ENCODE assay signal across 8 cellular contexts in genomic region chr10:86376852-86377796, GRCh38. TPM values are rescaled to one million over a fixed set of nuclear protein-coding genes. Genes with fewer than 3 reads are reported as not detected.
DNase-seq lines count a peak whose midpoint lies in the region; ATAC-seq and TF ChIP-seq lines count a peak whose summit lies in the region.

No MANE protein-coding gene starts in this region.

- no peak overlapping the region for H2AFZ ChIP-seq in DND-41 (ENCODE audit: low read depth, low read length)

- ATAC-seq in DND-41 (ENCODE audit: insufficient read depth, low read depth) (peak; percentile 97), GM21381 (IDR thresholded peaks at IDR 0.05; ENCODE audit: unreplicated experiment) (peak; percentile 92), aorta (ENCODE audit: low FRiP score) (peak; percentile 93)

- H3K36me3 ChIP-seq in DND-41 (ENCODE audit: insufficient read depth, low read length) (no peaks in the 10 kb centered on the region), SJSA1 (no peaks in the 10 kb centered on the region), aorta (ENCODE audit: control insufficient read depth in 1 of 2, insufficient read depth in 2 of 2, low read length in 1 of 2) (no peaks in the 10 kb centered on the region)

- H3K27ac Mint-ChIP-seq in progenitor cell of endocrine pancreas: no peak overlapping the region

- H4K20me1 ChIP-seq in DND-41 (ENCODE audit: insufficient read depth, low read length): no peaks in the 10 kb centered on the region; the same call in 1 of the 2 replicates

- peak overlapping the region; percentile 21 for H3K4me2 ChIP-seq in DND-41 (ENCODE audit: insufficient read depth, low read length)

- H3K9me3 ChIP-seq in DND-41 (ENCODE audit: insufficient read depth, low read length, severe bottlenecking) (no peaks in the 10 kb centered on the region), SJSA1 (replicated peaks) (no peaks in the 10 kb centered on the region), aorta (ENCODE audit: control insufficient read depth, low read length) (no peaks in the 10 kb centered on the region)

- no peaks in the 10 kb centered on the region for H3K36me3 Mint-ChIP-seq in progenitor cell of endocrine pancreas (ENCODE audit: insufficient read depth)

- H3K9me3 Mint-ChIP-seq in progenitor cell of endocrine pancreas (ENCODE audit: low read depth): no peaks in the 10 kb centered on the region

- 14 to 16% methylated on average over 68 of the region's 68 CpGs for WGBS in aorta, 2 donors

- no peaks in the 10 kb centered on the region for H3K4me1 Mint-ChIP-seq in progenitor cell of endocrine pancreas (ENCODE audit: low read depth)

- intact Hi-C loops in head of caudate nucleus (cut with DNase I): loop anchor here (10.0 kb wide), 1 partner anchor 382 kb away; no protein-coding TSS in a partner anchor
- intact Hi-C loops in aorta (cut with DNase I): loop anchor here (2.0 to 10.0 kb wide), 4 partner anchors 830 to 1836 kb away; no protein-coding TSS in a partner anchor

- DNase-seq in DND-41: peak; percentile 73
- DNase-seq in HK-2 (ENCODE audit: unreplicated experiment): peak; percentile 94
- peak; percentile 64 to 67 for DNase-seq in SJSA1 (ENCODE audit: low read depth in 1 of 2, low spot score in 2 of 2)
- DNase-seq in activated naive CD4-positive, alpha-beta T cell (lab: John Stamatoyannopoulos, UW): peak; percentile 77 to 85 (median 80)
- DNase-seq in head of caudate nucleus: peak in 41 of 42 donors; percentile 63 to 93 (median 83)
- DNase-seq in progenitor cell of endocrine pancreas (ENCODE audit: low spot score, unreplicated experiment): peak; percentile 92
- peak; percentile 76 to 95 for DNase-seq in aorta

- H3K79me2 ChIP-seq in DND-41 (ENCODE audit: insufficient read depth, low read length): no peaks in the 10 kb centered on the region

- peaks cover 77% of the 10 kb centered on the region for H3K27me3 Mint-ChIP-seq in progenitor cell of endocrine pancreas

- no peak overlapping the region for H3K4me3 Mint-ChIP-seq in progenitor cell of endocrine pancreas (ENCODE audit: low read depth)

- H3K4me3 ChIP-seq in DND-41 (ENCODE audit: low read depth in 1 of 2, low read length in 2 of 2): no peak overlapping the region
- H3K4me3 ChIP-seq in SJSA1: no peak overlapping the region
- H3K4me3 ChIP-seq in aorta (ENCODE audit: low read length in 2 of 2): no peak overlapping the region

- H3K27ac ChIP-seq in DND-41 (ENCODE audit: low read length): no peak overlapping the region
- H3K27ac ChIP-seq in SJSA1: no peak overlapping the region
- H3K27ac ChIP-seq in aorta (ENCODE audit: low read depth in 1 of 2, low read length in 2 of 2): no peak overlapping the region

- TF ChIP-seq CTCF in DND-41 (IDR thresholded peaks at IDR 0.05; ENCODE audit: borderline replicate concordance, extremely low read depth, low read length, poor library complexity, severe bottlenecking) (peak; percentile 92), progenitor cell of endocrine pancreas (IDR thresholded peaks at IDR 0.05; ENCODE audit: unreplicated experiment) (peak; percentile 99)

- no peak overlapping the region for H3K9ac ChIP-seq in DND-41 (ENCODE audit: low read depth, low read length)

- H3K4me1 ChIP-seq in DND-41 (ENCODE audit: insufficient read depth, low read length) (peaks cover 6% of the 10 kb centered on the region; the same call in 1 of the 2 replicates), SJSA1 (replicated peaks) (peaks cover 6% of the 10 kb centered on the region), aorta (ENCODE audit: control insufficient read depth in 1 of 2, insufficient read depth in 2 of 2, low read length in 2 of 2) (no peaks in the 10 kb centered on the region)

- H3K27me3 ChIP-seq in DND-41 (ENCODE audit: insufficient read depth, low read length, poor library complexity) (peaks cover 16% of the 10 kb centered on the region), SJSA1 (replicated peaks) (peaks cover 6% of the 10 kb centered on the region; the same call in 1 of the 2 replicates), aorta (ENCODE audit: control insufficient read depth in 1 of 2, insufficient read depth in 2 of 2, low read length in 1 of 2) (no peaks in the 10 kb centered on the region)

RNA-seq across cellular contexts. Expression of gene GRID1, which starts 10.5 kb away (rescaled TPM):
- total RNA-seq in SJSA1 (2014; rRNA removed; shearing (Covaris generic)): 0.05 TPM in 1 of 2 replicates, not detected in the other
- 0.22 and 0.42 TPM in 2 replicates for total RNA-seq in progenitor cell of endocrine pancreas
- total RNA-seq in aorta: 1 to 10 TPM; 1.1 to 3.8 TPM
- polyA plus RNA-seq in aorta: not detected
